Comparison of ENCODE assay signal across 27 cellular contexts in genomic region chr10:121110369-121110768, GRCh38.
DNase-seq lines count a peak whose midpoint lies in the region; TF ChIP-seq lines count a peak whose summit lies in the region.
"Had no signal": no experiment of that assay in that cellular context is flagged by ENCODE, and none has a peak within 500 bp of the region (broad histone marks: within the 10 kb centered on the region; RNA-seq: fewer than 3 reads in every experiment).

No MANE protein-coding gene starts in this region.

- DNase-seq in iPS-NIHi7 (ENCODE audit: extremely low spot score) = no peak
- DNase-seq: 8988T; ACHN; AML-193; BE2C; C1 segment of cervical spinal cord; Caco-2; Calu3; CD4-positive, alpha-beta memory T cell; CD4-positive, alpha-beta T cell; CD4-positive, CD25-positive, alpha-beta regulatory T cell; CD8-positive, alpha-beta memory T cell; CD8-positive, alpha-beta T cell; COR-L47; DMS 273 treated with DMSO at 0.1 percent for 48 hours; DMS153; DMS53; DMS79; DMS79 treated with DMSO at 0.1 percent for 48 hours; DND-41; EL had no signal

- CTCF ChIA-PET in HEK293 (lab: Yijun Ruan, JAX) = no interaction called here

- POLR2A ChIA-PET in HEK293 (lab: Yijun Ruan, JAX) = no interaction called here

- no peak for TF ChIP-seq CTCF in HEK293 (tag by site-specific recombination; IDR thresholded peaks at IDR 0.05)

- H3K4me3 ChIP-seq in HEK293 (ENCODE audit: low read depth, low read length) = no peak overlapping the region
- H3K4me3 ChIP-seq: A549; BLaER1; BLaER1 treated with 17β-estradiol and CSF1 and Interleukin-3, amounts not matched to agents 10 nM and 100 nM had no signal

- H3K27ac ChIP-seq in HEK293 (ENCODE audit: extremely low read depth, low read depth, low read length) = no peak overlapping the region
- H3K27ac ChIP-seq: 22Rv1; A549; BLaER1; BLaER1 treated with 17β-estradiol and CSF1 and Interleukin-3, amounts not matched to agents 10 nM and 100 nM; C4-2B had no signal

- no peaks in the 10 kb centered on the region for H3K36me3 ChIP-seq in HEK293 (ENCODE audit: control insufficient read depth in 2 of 2, insufficient read depth in 1 of 2, low read length in 2 of 2)
- H3K36me3 ChIP-seq: BE2C; BLaER1; BLaER1 treated with 17β-estradiol and CSF1 and Interleukin-3, amounts not matched to agents 10 nM and 100 nM had no signal

- no peaks in the 10 kb centered on the region for H3K4me1 ChIP-seq in HEK293 (ENCODE audit: control insufficient read depth, insufficient read depth, low read length)
- H3K4me1 ChIP-seq: A549, BE2C, BLaER1 had no signal

- no peaks in the 10 kb centered on the region for H3K9me3 ChIP-seq in HEK293 (ENCODE audit: control insufficient read depth, insufficient read depth, low read depth, low read length)
- H3K9me3 ChIP-seq: A549, BE2C, BLaER1, Caco-2 had no signal

TF ChIP-seq in HEK293, 187 proteins besides CTCF, POLR2A, EP300 and RAD21:
- TF ChIP-seq ZNF133 (tag by site-specific recombination; IDR thresholded peaks at IDR 0.05) = peak; percentile 93
- TF ChIP-seq ZNF423 (tag by site-specific recombination; IDR thresholded peaks at IDR 0.05) = no peak
